ENCODE assay signal across 1 cellular context in genomic region chr6:134052776-134053120, GRCh38.
TF ChIP-seq lines count a peak whose summit lies in the region.

No MANE protein-coding gene starts in this region.

TF ChIP-seq in GM12878, 131 proteins besides CTCF, POLR2A, EP300 and RAD21 (continued from another document):
- TF ChIP-seq BCLAF1 (IDR thresholded peaks at IDR 0.05) (no peak), HDGF (IDR thresholded peaks at IDR 0.05) (no peak), RFX5 (IDR thresholded peaks at IDR 0.05; ENCODE audit: low read depth, low read length) (no peak)
TF ChIP-seq in GM12878: peak in this region for 0.
